In genomic region chr12:14949631-14950030, GRCh38 we compare ENCODE assay signal across 11 cellular contexts. TPM values are rescaled to one million over a fixed set of nuclear protein-coding genes. Genes with fewer than 3 reads are reported as not detected.
A peak's percentile ranks its signal among the peaks of the same experiment; 100 is the strongest.
DNase-seq lines count a peak whose midpoint lies in the region; ATAC-seq, FAIRE-seq and TF ChIP-seq lines count a peak whose summit lies in the region.
"Had no signal": no experiment of that assay in that cellular context is flagged by ENCODE, and none has a peak within 500 bp of the region (broad histone marks: within the 10 kb centered on the region; RNA-seq: fewer than 3 reads in every experiment).

No MANE protein-coding gene starts in this region.

- peaks cover 92% of the 10 kb centered on the region for H3K36me3 Mint-ChIP-seq in activated CD4-positive, alpha-beta T cell treated with anti-CD3 and anti-CD28 coated beads, Interleukin-2, amount 10 ng/mL, durations not matched to agents 7 days and 5 days (ENCODE audit: low read depth)
- peaks cover 85% of the 10 kb centered on the region for H3K36me3 Mint-ChIP-seq in activated B cell treated with CpG ODN at 0.5 μM for 24 hours (ENCODE audit: low read depth)

- H3K4me3 Mint-ChIP-seq in activated CD4-positive, alpha-beta T cell treated with anti-CD3 and anti-CD28 coated beads, Interleukin-2, amount 10 ng/mL, durations not matched to agents 7 days and 5 days = peak overlapping the region; percentile 73
- H3K4me3 Mint-ChIP-seq in activated B cell treated with CpG ODN at 0.5 μM for 24 hours = peak overlapping the region; percentile 24
- H3K4me3 Mint-ChIP-seq in stimulated activated naive CD8-positive, alpha-beta T cell treated with anti-CD3 and anti-CD28 coated beads, Interleukin-15, amount 100 ng/mL, for 72 hours = peak overlapping the region; percentile 55 to 95

- DNase-seq in activated CD4-positive, alpha-beta T cell treated with anti-CD3 and anti-CD28 coated beads, Interleukin-2, amount 10 ng/mL, durations not matched to agents 7 days and 5 days = no peak
- DNase-seq in activated CD4-positive, alpha-beta T cell treated with anti-CD3 and anti-CD28 coated beads, Interleukin-2, amount 50 U/mL, for 1 hour = no peak
- DNase-seq in activated B cell treated with CpG ODN at 0.5 μM for 24 hours (no peak), keratinocyte (ENCODE audit: low read depth, low spot score) (no peak), amygdala (lab: John Stamatoyannopoulos, UW) (no peak), H4 (ENCODE audit: low spot score) (no peak)
- DNase-seq in stimulated activated naive CD8-positive, alpha-beta T cell treated with anti-CD3 and anti-CD28 coated beads, Interleukin-15, amount 100 ng/mL, for 72 hours = peak in 1 of 2 donors; percentile 47
- DNase-seq: small intestine, substantia nigra had no signal

- H2AFZ ChIP-seq in keratinocyte (ENCODE audit: control insufficient read depth, low read length) = no peak overlapping the region

- POLR2A ChIA-PET in activated CD4-positive, alpha-beta T cell treated with anti-CD3 and anti-CD28 coated beads, Interleukin-2, amount 10 ng/mL, durations not matched to agents 7 days and 5 days (lab: Charles Lee) = no interaction called here
- POLR2A ChIA-PET in activated B cell treated with CpG ODN at 0.5 μM for 24 hours (lab: Charles Lee) = interaction anchor here (2.2 to 4.0 kb wide), 3 partner anchors 9 to 179 kb away, joined by 20 to 65 read pairs (median 43); partner anchors contain the start of genes ARHGDIB and ERP27

- peak; percentile 68 for FAIRE-seq in keratinocyte (lab: Jason Lieb, UNC)
- FAIRE-seq: RCC 7860, small intestine had no signal

- H3K9me3 ChIP-seq in keratinocyte (ENCODE audit: control insufficient read depth, low read depth, low read length) = no peaks in the 10 kb centered on the region

- no peak for ATAC-seq in activated B cell treated with CpG ODN at 0.5 μM for 24 hours (ENCODE audit: low read depth)
- ATAC-seq in stimulated activated naive CD8-positive, alpha-beta T cell treated with anti-CD3 and anti-CD28 coated beads, Interleukin-15, amount 100 ng/mL, for 72 hours = no peak
- no peak for ATAC-seq in HG02840 (IDR thresholded peaks at IDR 0.05; ENCODE audit: low FRiP score, unreplicated experiment)

- H3K9me3 Mint-ChIP-seq in activated CD4-positive, alpha-beta T cell treated with anti-CD3 and anti-CD28 coated beads, Interleukin-2, amount 10 ng/mL, durations not matched to agents 7 days and 5 days = no peaks in the 10 kb centered on the region
- H3K9me3 Mint-ChIP-seq in activated B cell treated with CpG ODN at 0.5 μM for 24 hours = no peaks in the 10 kb centered on the region
- no peaks in the 10 kb centered on the region for H3K9me3 Mint-ChIP-seq in stimulated activated naive CD8-positive, alpha-beta T cell treated with anti-CD3 and anti-CD28 coated beads, Interleukin-15, amount 100 ng/mL, for 72 hours

- CTCF ChIA-PET in activated CD4-positive, alpha-beta T cell treated with anti-CD3 and anti-CD28 coated beads, Interleukin-2, amount 10 ng/mL, durations not matched to agents 7 days and 5 days (lab: Charles Lee) = no interaction called here
- CTCF ChIA-PET in activated B cell treated with CpG ODN at 0.5 μM for 24 hours (lab: Charles Lee) = interaction anchor here (3.6 kb wide), 1 partner anchor 45 kb away, joined by 16 read pairs; no protein-coding TSS in a partner anchor

- H3K9me1 ChIP-seq in keratinocyte (ENCODE audit: control insufficient read depth, extremely low read depth, insufficient read depth, low read length) = no peaks in the 10 kb centered on the region

- H3K27ac Mint-ChIP-seq in activated CD4-positive, alpha-beta T cell treated with anti-CD3 and anti-CD28 coated beads, Interleukin-2, amount 10 ng/mL, durations not matched to agents 7 days and 5 days = peak overlapping the region; percentile 90
- peak overlapping the region; percentile 96 for H3K27ac Mint-ChIP-seq in activated B cell treated with CpG ODN at 0.5 μM for 24 hours
- peak overlapping the region; percentile 56 to 100 for H3K27ac Mint-ChIP-seq in stimulated activated naive CD8-positive, alpha-beta T cell treated with anti-CD3 and anti-CD28 coated beads, Interleukin-15, amount 100 ng/mL, for 72 hours

- H3K36me3 ChIP-seq in keratinocyte (ENCODE audit: control insufficient read depth in 2 of 2, extremely low read depth in 1 of 2, insufficient read depth in 2 of 2, low read length in 2 of 2) = peaks cover 3 to 6% of the 10 kb centered on the region in 2 experiments

- peaks cover 94% of the 10 kb centered on the region for H3K4me1 Mint-ChIP-seq in activated CD4-positive, alpha-beta T cell treated with anti-CD3 and anti-CD28 coated beads, Interleukin-2, amount 10 ng/mL, durations not matched to agents 7 days and 5 days
- H3K4me1 Mint-ChIP-seq in activated B cell treated with CpG ODN at 0.5 μM for 24 hours = peaks cover 92% of the 10 kb centered on the region
- peaks cover 93% of the 10 kb centered on the region for H3K4me1 Mint-ChIP-seq in stimulated activated naive CD8-positive, alpha-beta T cell treated with anti-CD3 and anti-CD28 coated beads, Interleukin-15, amount 100 ng/mL, for 72 hours

- dilution Hi-C loops in keratinocyte (cut with MboI; ENCODE audit: extremely low pct_ligation_motif_present, low sequenced_read_pairs) = no loop called here

- H3K4me1 ChIP-seq in keratinocyte (ENCODE audit: control insufficient read depth, extremely low read depth, insufficient read depth, low read length) = peaks cover 31% of the 10 kb centered on the region

- no peak overlapping the region for H3K27ac ChIP-seq in keratinocyte (ENCODE audit: control insufficient read depth, insufficient read depth, low read length)

- H3K79me2 ChIP-seq in keratinocyte (ENCODE audit: control insufficient read depth, insufficient read depth, low read length) = peaks cover 7% of the 10 kb centered on the region

- H3K27me3 ChIP-seq in keratinocyte (ENCODE audit: control insufficient read depth, extremely low read depth, insufficient read depth, low read length) = no peaks in the 10 kb centered on the region

- H3K9ac ChIP-seq in keratinocyte (ENCODE audit: control insufficient read depth, extremely low read depth, insufficient read depth, low read length) = no peak overlapping the region

- H3K4me2 ChIP-seq in keratinocyte (ENCODE audit: control insufficient read depth, extremely low read depth, insufficient read depth, low read depth, low read length) = no peak overlapping the region

- no peak overlapping the region for H3K4me3 ChIP-seq in keratinocyte (ENCODE audit: control insufficient read depth in 2 of 3, extremely low read depth in 1 of 3, insufficient read depth in 2 of 3, low read depth in 1 of 3, low read length in 3 of 3)

- no peaks in the 10 kb centered on the region for H3K27me3 Mint-ChIP-seq in activated CD4-positive, alpha-beta T cell treated with anti-CD3 and anti-CD28 coated beads, Interleukin-2, amount 10 ng/mL, durations not matched to agents 7 days and 5 days
- H3K27me3 Mint-ChIP-seq in activated B cell treated with CpG ODN at 0.5 μM for 24 hours = no peaks in the 10 kb centered on the region
- no peaks in the 10 kb centered on the region for H3K27me3 Mint-ChIP-seq in stimulated activated naive CD8-positive, alpha-beta T cell treated with anti-CD3 and anti-CD28 coated beads, Interleukin-15, amount 100 ng/mL, for 72 hours

- no peaks in the 10 kb centered on the region for H4K20me1 ChIP-seq in keratinocyte (ENCODE audit: control insufficient read depth, extremely low read depth, insufficient read depth, low read length)

- TF ChIP-seq CTCF in activated B cell treated with CpG ODN at 0.5 μM for 24 hours (IDR thresholded peaks at IDR 0.05) (no peak), keratinocyte (optimal IDR thresholded peaks at IDR 0.05 in 1 of 3, IDR thresholded peaks at IDR 0.05 in 1 of 3, conservative IDR thresholded peaks at IDR 0.05 in 1 of 3; ENCODE audit: extremely low read depth in 1 of 3, insufficient read depth in 2 of 3, low read length in 3 of 3) (no peak)

- intact Hi-C loops in activated B cell treated with CpG ODN at 0.5 μM for 24 hours (cut with micrococcal nuclease) = loop anchor here (2.0 to 10.0 kb wide), 4 partner anchors 65 to 755 kb away; partner anchors contain the start of gene MGP

RNA-seq across cellular contexts. Expression of gene ERP27, which starts 11.3 kb away (rescaled TPM):
- 10 to 100 TPM in 1 of 2 experiments, 1 to 10 TPM in 1; 8.3 to 11.3 TPM for total RNA-seq in activated CD4-positive, alpha-beta T cell treated with anti-CD3 and anti-CD28 coated beads, Interleukin-2, amount 10 ng/mL, durations not matched to agents 7 days and 5 days
- 3.8 and 5.4 TPM in 2 replicates for total RNA-seq in activated B cell treated with CpG ODN at 0.5 μM for 24 hours
- polyA plus RNA-seq in keratinocyte = 0.06 to 0.18 TPM (median 0.17 TPM) in 3 replicates
- polyA plus RNA-seq in keratinocyte (2011; ENCODE audit: low read depth) = 0.60 TPM
- 0.10 and 0.19 TPM in 2 replicates for polyA plus RNA-seq in keratinocyte (2011; cell fraction: cytosol; rRNA removed)
- polyA plus RNA-seq in keratinocyte (2011; cell fraction: nucleus; rRNA removed) = 0.15 and 0.23 TPM in 2 replicates
- polyA plus RNA-seq in keratinocyte (2012; ENCODE audit: low replicate concordance) = 0.05 and 0.93 TPM in 2 replicates
- 0.10 to 0.33 TPM in 2 of 3 replicates, not detected in the other for polyA minus RNA-seq in keratinocyte
- not detected for polyA minus RNA-seq in keratinocyte (2011; cell fraction: cytosol; rRNA and poly(A)+ RNA removed)
- 0.47 TPM in 1 of 2 replicates, not detected in the other for polyA minus RNA-seq in keratinocyte (2011; cell fraction: nucleus; rRNA and poly(A)+ RNA removed)
- not detected in 2 replicates for total RNA-seq in H4 (2014; rRNA removed; shearing (Covaris generic))

RNA-seq across cellular contexts. Expression of gene ARHGDIB, which starts 11.8 kb away (rescaled TPM):
- total RNA-seq in activated CD4-positive, alpha-beta T cell treated with anti-CD3 and anti-CD28 coated beads, Interleukin-2, amount 10 ng/mL, durations not matched to agents 7 days and 5 days = 1,000 to 10,000 TPM; 1,588 to 1,891 TPM
- 680 and 738 TPM in 2 replicates for total RNA-seq in activated B cell treated with CpG ODN at 0.5 μM for 24 hours
- polyA plus RNA-seq in keratinocyte = 78.5 to 190 TPM (median 164 TPM) in 3 replicates
- 12.4 TPM for polyA plus RNA-seq in keratinocyte (2011; ENCODE audit: low read depth)
- polyA plus RNA-seq in keratinocyte (2011; cell fraction: cytosol; rRNA removed) = 127 and 160 TPM in 2 replicates
- polyA plus RNA-seq in keratinocyte (2011; cell fraction: nucleus; rRNA removed) = 67.0 and 69.6 TPM in 2 replicates
- 26.7 and 109 TPM in 2 replicates for polyA plus RNA-seq in keratinocyte (2012; ENCODE audit: low replicate concordance)
- polyA minus RNA-seq in keratinocyte = 113 to 158 TPM (median 147 TPM) in 3 replicates
- polyA minus RNA-seq in keratinocyte (2011; cell fraction: cytosol; rRNA and poly(A)+ RNA removed) = 42.0 TPM
- 13.4 and 19.9 TPM in 2 replicates for polyA minus RNA-seq in keratinocyte (2011; cell fraction: nucleus; rRNA and poly(A)+ RNA removed)
- 5.8 and 15.1 TPM in 2 replicates for total RNA-seq in H4 (2014; rRNA removed; shearing (Covaris generic))

RNA-seq across cellular contexts. Expression of gene PDE6H, which starts 23.2 kb away (rescaled TPM):
- total RNA-seq in activated CD4-positive, alpha-beta T cell treated with anti-CD3 and anti-CD28 coated beads, Interleukin-2, amount 10 ng/mL, durations not matched to agents 7 days and 5 days = not detected
- not detected in 2 replicates for total RNA-seq in activated B cell treated with CpG ODN at 0.5 μM for 24 hours
- polyA plus RNA-seq in keratinocyte = not detected in 3 replicates
- polyA plus RNA-seq in keratinocyte (2011; ENCODE audit: low read depth) = not detected
- polyA plus RNA-seq in keratinocyte (2011; cell fraction: cytosol; rRNA removed) = not detected in 2 replicates
- polyA plus RNA-seq in keratinocyte (2011; cell fraction: nucleus; rRNA removed) = not detected in 2 replicates
- polyA plus RNA-seq in keratinocyte (2012; ENCODE audit: low replicate concordance) = not detected in 2 replicates
- not detected in 3 replicates for polyA minus RNA-seq in keratinocyte
- polyA minus RNA-seq in keratinocyte (2011; cell fraction: cytosol; rRNA and poly(A)+ RNA removed) = not detected
- polyA minus RNA-seq in keratinocyte (2011; cell fraction: nucleus; rRNA and poly(A)+ RNA removed) = not detected in 2 replicates
- total RNA-seq in H4 (2014; rRNA removed; shearing (Covaris generic)) = not detected in 2 replicates
- polyA plus RNA-seq: small intestine had no signal

Comparison
In these comparisons a context has a peak if more than half of its experiments do, and no peak if none do; other contexts are left out.
1. H3K4me3 Mint-ChIP-seq: peak in every context shown above with its lines; median percentile 75 in stimulated activated naive CD8-positive, alpha-beta T cell treated with anti-CD3 and anti-CD28 coated beads, Interleukin-15, amount 100 ng/mL, for 72 hours; 73 in activated CD4-positive, alpha-beta T cell treated with anti-CD3 and anti-CD28 coated beads, Interleukin-2, amount 10 ng/mL, durations not matched to agents 7 days and 5 days; 24 in activated B cell treated with CpG ODN at 0.5 μM for 24 hours.
2. RNA of gene ARHGDIB, which starts 11.8 kb away (total RNA-seq): 1,588 to 1,891 TPM in activated CD4-positive, alpha-beta T cell treated with anti-CD3 and anti-CD28 coated beads, Interleukin-2, amount 10 ng/mL, durations not matched to agents 7 days and 5 days and 680 to 738 TPM in activated B cell treated with CpG ODN at 0.5 μM for 24 hours; 5.8 to 15.1 TPM in H4; every median in the first group is over 10 times any median in the second.
3. Peak in every context shown above with its lines, with median percentiles within 50 percentile points of each other: H3K27ac Mint-ChIP-seq.